ENCODE assay signal across 17 cellular contexts in genomic region chr20:57215826-57216471, GRCh38. TPM values are rescaled to one million over a fixed set of nuclear protein-coding genes. Genes with fewer than 3 reads are reported as not detected.
A peak's percentile ranks its signal among the peaks of the same experiment; 100 is the strongest.
DNase-seq lines count a peak whose midpoint lies in the region; ATAC-seq, FAIRE-seq and TF ChIP-seq lines count a peak whose summit lies in the region.
"Had no signal": no experiment of that assay in that cellular context is flagged by ENCODE, and none has a peak within 500 bp of the region (broad histone marks: within the 10 kb centered on the region; RNA-seq: fewer than 3 reads in every experiment).

No MANE protein-coding gene starts in this region.

- H3K9ac ChIP-seq in BLaER1 = no peak overlapping the region
- no peak overlapping the region for H3K9ac ChIP-seq in GM12878 (ENCODE audit: control insufficient read depth, insufficient read depth, low read length)
- no peak overlapping the region for H3K9ac ChIP-seq in kidney (ENCODE audit: low read length in 2 of 2)

- H3K4me2 ChIP-seq in BLaER1 = peak overlapping the region; percentile 66
- H3K4me2 ChIP-seq in GM12878 (ENCODE audit: control insufficient read depth, insufficient read depth) = no peak overlapping the region

- ATAC-seq in GM18867 (IDR thresholded peaks at IDR 0.05; ENCODE audit: unreplicated experiment) (peak; percentile 68), GM12878 (peak; percentile 38; the same call in 1 of the 3 replicates)
- no peak for ATAC-seq in activated CD4-positive, alpha-beta T cell treated with anti-CD3 and anti-CD28 coated beads for 36 hours

- peaks cover 5% of the 10 kb centered on the region for H3K36me3 Mint-ChIP-seq in nephron progenitor cell (ENCODE audit: low read depth)
- H3K36me3 Mint-ChIP-seq in chondrocyte (ENCODE audit: low read depth) = no peaks in the 10 kb centered on the region
- H3K36me3 Mint-ChIP-seq in activated CD4-positive, alpha-beta T cell treated with anti-CD3 and anti-CD28 coated beads for 36 hours (ENCODE audit: low read depth) = no peaks in the 10 kb centered on the region
- H3K36me3 Mint-ChIP-seq: CD4-positive, alpha-beta memory T cell; IgD-negative memory B cell had no signal

- no peak for TF ChIP-seq RAD21 in GM12878 (IDR thresholded peaks at IDR 0.05; ENCODE audit: insufficient read depth, low read depth, low read length)

- no peak overlapping the region for H3K27ac Mint-ChIP-seq in nephron progenitor cell
- H3K27ac Mint-ChIP-seq in chondrocyte (ENCODE audit: unreplicated experiment) = no peak overlapping the region
- no peak overlapping the region for H3K27ac Mint-ChIP-seq in activated CD4-positive, alpha-beta T cell treated with anti-CD3 and anti-CD28 coated beads for 36 hours
- H3K27ac Mint-ChIP-seq: CD4-positive, alpha-beta memory T cell; H9; IgD-negative memory B cell had no signal

- TF ChIP-seq CTCF in GM12878 (IDR thresholded peaks at IDR 0.05 in 2 of 3, conservative IDR thresholded peaks at IDR 0.05 in 1 of 3; ENCODE audit: control insufficient read depth in 2 of 3, extremely low read depth in 1 of 3, insufficient read depth in 1 of 3, low read depth in 3 of 3, low read length in 3 of 3) = no peak
- TF ChIP-seq CTCF in nephron progenitor cell (IDR thresholded peaks at IDR 0.05) = no peak
- TF ChIP-seq CTCF in chondrocyte (IDR thresholded peaks at IDR 0.05) = no peak
- no peak for TF ChIP-seq CTCF in adrenal gland (IDR thresholded peaks at IDR 0.05)
- no peak for TF ChIP-seq CTCF in kidney (IDR thresholded peaks at IDR 0.05; ENCODE audit: borderline replicate concordance, extremely low read depth, insufficient read depth)

- no peaks in the 10 kb centered on the region for H3K79me2 ChIP-seq in GM12878 (ENCODE audit: control insufficient read depth, insufficient read depth, low read length)

- intact Hi-C loops in GM12878 (cut with micrococcal nuclease; ENCODE audit: unreplicated experiment) = no loop called here
- intact Hi-C loops in activated CD4-positive, alpha-beta T cell treated with anti-CD3 and anti-CD28 coated beads for 36 hours (cut with DNase I, micrococcal nuclease) = no loop called here
- intact Hi-C loops in adrenal gland (cut with DNase I) = no loop called here
- intact Hi-C loops in kidney (cut with DNase I) = no loop called here

- CTCF ChIA-PET in GM12878 (lab: Yijun Ruan, JAX) = no interaction called here
- CTCF ChIA-PET in activated CD4-positive, alpha-beta T cell treated with anti-CD3 and anti-CD28 coated beads for 36 hours (lab: Charles Lee) = no interaction called here

- TF ChIP-seq POLR2A in GM12878 (IDR thresholded peaks at IDR 0.05; ENCODE audit: low read depth, low read length) = no peak
- no peak for TF ChIP-seq POLR2A in adrenal gland (IDR thresholded peaks at IDR 0.05)

- H3K4me3 Mint-ChIP-seq in nephron progenitor cell (no peak overlapping the region), chondrocyte (ENCODE audit: unreplicated experiment) (no peak overlapping the region)
- H3K4me3 Mint-ChIP-seq in activated CD4-positive, alpha-beta T cell treated with anti-CD3 and anti-CD28 coated beads for 36 hours = no peak overlapping the region
- H3K4me3 Mint-ChIP-seq: CD4-positive, alpha-beta memory T cell; H9; IgD-negative memory B cell had no signal

- 19% methylated on average over 10 of the region's 10 CpGs for WGBS in GM12878 (ENCODE audit: insufficient coverage, insufficient replicate concordance, low lambda C conversion rate, missing lambda C conversion rate)
- WGBS in adrenal gland, 4 donors = 77 to 86% (median 81%) methylated on average over 8 to 10 of the region's 10 CpGs

- H3K27me3 Mint-ChIP-seq in nephron progenitor cell (ENCODE audit: low read depth, poor library complexity) = peaks cover 3% of the 10 kb centered on the region
- peaks cover 25% of the 10 kb centered on the region for H3K27me3 Mint-ChIP-seq in chondrocyte (ENCODE audit: low read depth)
- peaks cover 10% of the 10 kb centered on the region for H3K27me3 Mint-ChIP-seq in activated CD4-positive, alpha-beta T cell treated with anti-CD3 and anti-CD28 coated beads for 36 hours

- in situ Hi-C loops in GM12878 (cut with MboI) = no loop called here

- H3K4me1 Mint-ChIP-seq in nephron progenitor cell = peaks cover 38% of the 10 kb centered on the region
- peaks cover 16% of the 10 kb centered on the region for H3K4me1 Mint-ChIP-seq in chondrocyte (ENCODE audit: low read depth)
- no peaks in the 10 kb centered on the region for H3K4me1 Mint-ChIP-seq in activated CD4-positive, alpha-beta T cell treated with anti-CD3 and anti-CD28 coated beads for 36 hours
- H3K4me1 Mint-ChIP-seq: IgD-negative memory B cell had no signal

- no TSS peak for BruUV-seq in GM12878 (replicated peaks; lab: Mats Ljungman, UMichigan)

- no peak for TF ChIP-seq EP300 in GM12878 (IDR thresholded peaks at IDR 0.05; ENCODE audit: borderline replicate concordance in 1 of 2, control insufficient read depth in 1 of 2, low read depth in 2 of 2, low read length in 2 of 2)

- H3K4me1 ChIP-seq in BLaER1 = peaks cover 31% of the 10 kb centered on the region
- no peaks in the 10 kb centered on the region for H3K4me1 ChIP-seq in GM12878 (ENCODE audit: control insufficient read depth, insufficient read depth, low read length)
- H3K4me1 ChIP-seq in adrenal gland (replicated peaks in 1 of 2) = no peaks in the 10 kb centered on the region
- no peaks in the 10 kb centered on the region for H3K4me1 ChIP-seq in kidney (ENCODE audit: control insufficient read depth in 1 of 2, insufficient read depth in 1 of 2, low read depth in 1 of 2, low read length in 2 of 2)

- no peak for DNase-seq in GM12878 (ENCODE audit: low read depth, low spot score)
- peak; percentile 54 for DNase-seq in nephron progenitor cell
- no peak for DNase-seq in chondrocyte (ENCODE audit: low spot score)
- no peak for DNase-seq in activated CD4-positive, alpha-beta T cell treated with anti-CD3 and anti-CD28 coated beads for 36 hours
- no peak for DNase-seq in adrenal gland
- no peak for DNase-seq in kidney
- DNase-seq: ACHN; CD4-positive, alpha-beta memory T cell; DND-41; GOT3; H9 had no signal

- peaks cover 5% of the 10 kb centered on the region; the same call in 1 of the 2 replicates for H3K9me3 ChIP-seq in BLaER1
- no peaks in the 10 kb centered on the region for H3K9me3 ChIP-seq in GM12878 (replicated peaks; ENCODE audit: control insufficient read depth, insufficient read depth, low read length)
- no peaks in the 10 kb centered on the region for H3K9me3 ChIP-seq in adrenal gland (replicated peaks in 1 of 3)
- H3K9me3 ChIP-seq in kidney (ENCODE audit: control insufficient read depth in 1 of 2, low read length in 2 of 2) = no peaks in the 10 kb centered on the region

- POLR2A ChIA-PET in GM12878 (lab: Charles Lee) = no interaction called here
- POLR2A ChIA-PET in activated CD4-positive, alpha-beta T cell treated with anti-CD3 and anti-CD28 coated beads for 36 hours (lab: Charles Lee) = no interaction called here

- peaks cover 20% of the 10 kb centered on the region; the same call in 1 of the 2 replicates for H3K27me3 ChIP-seq in BLaER1
- H3K27me3 ChIP-seq in GM12878 (replicated peaks in 1 of 2; ENCODE audit: control insufficient read depth in 2 of 2, insufficient read depth in 2 of 2, low read length in 1 of 2) = peaks cover 0 to 1% of the 10 kb centered on the region in 2 experiments; a peak in 2 of 4 replicates
- no peaks in the 10 kb centered on the region for H3K27me3 ChIP-seq in adrenal gland

- FAIRE-seq in GM12878 (lab: Jason Lieb, UNC) (no peak), kidney (lab: Jason Lieb, UNC) (no peak)
- FAIRE-seq: GM12891 had no signal

- RAD21 ChIA-PET in GM12878 (lab: Charles Lee; ENCODE audit: unreplicated experiment) = no interaction called here

- H3K27ac ChIP-seq in BLaER1 (peak overlapping the region; percentile 19; the same call in 1 of the 2 replicates), GM12878 (ENCODE audit: control insufficient read depth, insufficient read depth) (no peak overlapping the region), adrenal gland (no peak overlapping the region), kidney (ENCODE audit: low read depth in 2 of 2, low read length in 2 of 2) (no peak overlapping the region)
- H3K27ac ChIP-seq: C4-2B had no signal

- H4K20me1 ChIP-seq in BLaER1 (no peaks in the 10 kb centered on the region), GM12878 (ENCODE audit: control insufficient read depth, insufficient read depth) (no peaks in the 10 kb centered on the region)

- H3K36me3 ChIP-seq in BLaER1 (no peaks in the 10 kb centered on the region), GM12878 (ENCODE audit: control insufficient read depth in 2 of 2, insufficient read depth in 2 of 2, low read length in 1 of 2) (no peaks in the 10 kb centered on the region; a peak in 1 of 4 replicates), adrenal gland (replicated peaks in 1 of 2) (no peaks in the 10 kb centered on the region), kidney (ENCODE audit: control insufficient read depth in 1 of 2, insufficient read depth in 2 of 2, low read length in 2 of 2) (no peaks in the 10 kb centered on the region)

- SMC1A ChIA-PET in GM12878 (lab: Charles Lee; ENCODE audit: uncharacterized antibody, unreplicated experiment) = no interaction called here

- no peaks in the 10 kb centered on the region for H3K9me3 Mint-ChIP-seq in nephron progenitor cell
- no peaks in the 10 kb centered on the region for H3K9me3 Mint-ChIP-seq in chondrocyte (ENCODE audit: low read depth)
- no peaks in the 10 kb centered on the region for H3K9me3 Mint-ChIP-seq in activated CD4-positive, alpha-beta T cell treated with anti-CD3 and anti-CD28 coated beads for 36 hours (ENCODE audit: low read depth)
- H3K9me3 Mint-ChIP-seq: H9, IgD-negative memory B cell had no signal

- no peak overlapping the region for H2AFZ ChIP-seq in GM12878 (ENCODE audit: control insufficient read depth, low read depth, low read length)

- H3K4me3 ChIP-seq in BLaER1 (no peak overlapping the region), GM12878 (no peak overlapping the region), adrenal gland (no peak overlapping the region), kidney (ENCODE audit: low read length in 2 of 2) (no peak overlapping the region)

RNA-seq across cellular contexts. Expression of gene BMP7, which starts 50.5 kb away (rescaled TPM):
- not detected in 2 replicates for total RNA-seq in GM12878 (2013; cell fraction: nucleolus; rRNA removed)
- total RNA-seq in GM12878 (2014; rRNA removed) (not detected in 2 replicates), GM12878 (2014; rRNA removed; fragmentation: Illumina TruSeq; extraction: Trizol) (not detected in 2 replicates), GM12878 (2021) (0.05 and 0.51 TPM in 2 replicates), chondrocyte (not detected in 3 replicates), adrenal gland (1 to 10 TPM in 3 of 8 donors, under 1 TPM in 2, not detected in 3; 0.74 to 6.7 (median 3.2) TPM), kidney (1.6 TPM)
- not detected for polyA plus RNA-seq in GM12878 (2011; ENCODE audit: low read depth)
- polyA plus RNA-seq in GM12878 (2011; rRNA removed) (0.04 and 0.18 TPM in 2 replicates), GM12878 (2014; fragmentation: Illumina TruSeq; extraction: Trizol) (not detected in 2 replicates), GM12878 (2014; fragmentation: Nextera tagmentation; extraction: Ambion mirVana) (not detected), GM12878 (2014; rRNA removed) (not detected in 2 replicates), GM12878 (2016; fragmentation: Nextera tagmentation; extraction: Ambion mirVana) (under 1 TPM in 1 of 2 experiments, not detected in 1; 0.28 TPM), adrenal gland (1 to 10 TPM; 1.2 to 6.2 (median 2.2) TPM), kidney (ENCODE audit: insufficient read depth, low read depth, low replicate concordance) (11.3 TPM)
- 0.05 TPM in 1 of 2 replicates, not detected in the other for polyA plus RNA-seq in GM12878 (2011; cell fraction: cytosol; rRNA removed)
- polyA plus RNA-seq in GM12878 (2011; cell fraction: nucleus; rRNA removed) = not detected in 2 replicates
- polyA plus RNA-seq in GM12878 (2012) = not detected in 2 replicates
- 0.07 TPM in 1 of 2 replicates, not detected in the other for polyA minus RNA-seq in GM12878 (2011; rRNA and poly(A)+ RNA removed)
- not detected in 2 replicates for polyA minus RNA-seq in GM12878 (2011; cell fraction: cytosol; rRNA and poly(A)+ RNA removed)
- not detected in 2 replicates for polyA minus RNA-seq in GM12878 (2011; cell fraction: nucleus; rRNA and poly(A)+ RNA removed)
- under 1 TPM in 1 of 2 experiments, not detected in 1; 0.41 TPM for total RNA-seq in activated CD4-positive, alpha-beta T cell treated with anti-CD3 and anti-CD28 coated beads for 36 hours
- total RNA-seq: CD4-positive, alpha-beta memory T cell; HT-29 had no signal
- polyA plus RNA-seq: CD4-positive, alpha-beta memory T cell; IgD-negative memory B cell had no signal
